In genomic region chr2:72148975-72149555, GRCh38 we compare ENCODE assay signal across 8 cellular contexts. TPM values are rescaled to one million over a fixed set of nuclear protein-coding genes. Genes with fewer than 3 reads are reported as not detected.
DNase-seq lines count a peak whose midpoint lies in the region; ATAC-seq and TF ChIP-seq lines count a peak whose summit lies in the region.

No MANE protein-coding gene starts in this region.

- H3K4me3 ChIP-seq in ectodermal cell (ENCODE audit: insufficient read depth, low read depth, low read length) (peak overlapping the region; percentile 30), mesenchymal stem cell (ENCODE audit: insufficient read depth in 1 of 2, low read depth in 1 of 2, low read length in 2 of 2) (peak overlapping the region; percentile 53 to 87), tibial artery (peak overlapping the region; percentile 52 to 58)

- H4K91ac ChIP-seq in mesenchymal stem cell (ENCODE audit: low read length) = no peak overlapping the region

- H3K9ac ChIP-seq in mesenchymal stem cell (ENCODE audit: low read length) = peak overlapping the region; percentile 73

- H3K4me1 ChIP-seq in ectodermal cell (ENCODE audit: control insufficient read depth, insufficient read depth, low read length) (peaks cover 17% of the 10 kb centered on the region), mesenchymal stem cell (ENCODE audit: control insufficient read depth, insufficient read depth, low read depth, low read length) (peaks cover 42% of the 10 kb centered on the region), tibial artery (peaks cover 0 to 60% (median 56%) of the 10 kb centered on the region in 4 donors)

- H3K18ac ChIP-seq in mesenchymal stem cell (ENCODE audit: low read depth in 1 of 2, low read length in 2 of 2) = peak overlapping the region in 1 of 2 experiments; percentile 61

- H2BK120ac ChIP-seq in mesenchymal stem cell (ENCODE audit: low read depth, low read length) = no peak overlapping the region

- intact Hi-C loops in tibial artery (cut with DNase I; ENCODE audit: low total_unique reads) = loop anchor here (2.0 to 10.0 kb wide), 2 partner anchors 224 to 454 kb away; no protein-coding TSS in a partner anchor

- no peaks in the 10 kb centered on the region for H3K9me3 ChIP-seq in ectodermal cell (ENCODE audit: control insufficient read depth, low read length)
- H3K9me3 ChIP-seq in mesenchymal stem cell (ENCODE audit: control insufficient read depth, low read length) = no peaks in the 10 kb centered on the region
- H3K9me3 ChIP-seq in tibial artery = no peaks in the 10 kb centered on the region

- H4K8ac ChIP-seq in mesenchymal stem cell (ENCODE audit: low read length) = no peak overlapping the region

- no peak overlapping the region for H2BK5ac ChIP-seq in mesenchymal stem cell (ENCODE audit: low read depth, low read length, poor library complexity, severe bottlenecking)

- H2BK12ac ChIP-seq in mesenchymal stem cell (ENCODE audit: low read length in 2 of 2) = no peak overlapping the region

- no peak overlapping the region for H2BK15ac ChIP-seq in mesenchymal stem cell (ENCODE audit: low read depth, poor library complexity, severe bottlenecking)

- H3K27me3 ChIP-seq in ectodermal cell (ENCODE audit: control insufficient read depth, insufficient read depth, low read length, poor library complexity, severe bottlenecking) (peaks cover 74% of the 10 kb centered on the region), mesenchymal stem cell (ENCODE audit: control insufficient read depth in 1 of 2, insufficient read depth in 1 of 2, low read length in 2 of 2) (peaks cover 56 to 80% of the 10 kb centered on the region in 2 experiments), tibial artery (peaks cover 0 to 71% of the 10 kb centered on the region in 2 donors)

- H2AFZ ChIP-seq in mesenchymal stem cell (ENCODE audit: low read depth, low read length) = no peak overlapping the region

- no peak overlapping the region for H2AK5ac ChIP-seq in mesenchymal stem cell (ENCODE audit: low read length, severe bottlenecking)

- no peak for TF ChIP-seq CTCF in tibial artery (IDR thresholded peaks at IDR 0.05)

- 0 to 1% methylated on average over 58 of the region's 58 CpGs for WGBS in ectodermal cell, 2 experiments
- 2% methylated on average over 34 of the region's 58 CpGs for WGBS in mesenchymal stem cell

- H3K4ac ChIP-seq in mesenchymal stem cell (ENCODE audit: low read depth in 1 of 2, low read length in 2 of 2) = no peak overlapping the region

- no peaks in the 10 kb centered on the region for H3K36me3 ChIP-seq in ectodermal cell (ENCODE audit: control insufficient read depth, insufficient read depth, low read length)
- H3K36me3 ChIP-seq in mesenchymal stem cell (ENCODE audit: control insufficient read depth in 1 of 2, insufficient read depth in 2 of 2, low read depth in 1 of 2, low read length in 2 of 2) = no peaks in the 10 kb centered on the region
- H3K36me3 ChIP-seq in tibial artery = no peaks in the 10 kb centered on the region

- peak overlapping the region; percentile 91 for H3K4me2 ChIP-seq in mesenchymal stem cell (ENCODE audit: low read length, poor library complexity, severe bottlenecking)

- DNase-seq in NCI-H748 (lab: John Stamatoyannopoulos, UW; ENCODE audit: unreplicated experiment) (peak; percentile 72), NCI-H748 treated with DMSO at 0.1 percent for 48 hours (lab: John Stamatoyannopoulos, UW) (no peak), mesenchymal stem cell (peak; percentile 26), tibial artery (peak in 1 of 2 donors; percentile 69), NCI-H1092 treated with DMSO at 0.1 percent for 48 hours (lab: John Stamatoyannopoulos, UW) (no peak)

- peak; percentile 10 for ATAC-seq in SK-N-SH treated with all-trans-retinoic acid at 6 μM for 48 hours
- ATAC-seq in GM21737 (IDR thresholded peaks at IDR 0.05; ENCODE audit: unreplicated experiment) = no peak

- H3K23ac ChIP-seq in mesenchymal stem cell (ENCODE audit: low read length in 2 of 2) = peak overlapping the region in 1 of 2 experiments; percentile 54

- H3K14ac ChIP-seq in mesenchymal stem cell (ENCODE audit: low read length in 2 of 2) = peak overlapping the region in 1 of 2 experiments; percentile 19

- no peak overlapping the region for H3K27ac ChIP-seq in ectodermal cell (ENCODE audit: insufficient read depth, low read depth, low read length, poor library complexity, severe bottlenecking)
- H3K27ac ChIP-seq in mesenchymal stem cell (ENCODE audit: low read length, poor library complexity, severe bottlenecking) = no peak overlapping the region
- H3K27ac ChIP-seq in tibial artery = no peak overlapping the region

- H3K79me1 ChIP-seq in mesenchymal stem cell (replicated peaks; ENCODE audit: low read length, poor library complexity, severe bottlenecking) = no peaks in the 10 kb centered on the region

TF ChIP-seq in SK-N-SH treated with all-trans-retinoic acid at 6 μM for 48 hours, 23 proteins besides CTCF, POLR2A, EP300 and RAD21:
- TF ChIP-seq ZNF565 (CRISPR knock-in tag; conservative IDR thresholded peaks at IDR 0.05; ENCODE audit: low read depth) (no peak), ESRRG (CRISPR knock-in tag; IDR thresholded peaks at IDR 0.05) (peak; percentile 72; the same call in 1 of the 2 replicates)
- TF ChIP-seq, protein P1, sequence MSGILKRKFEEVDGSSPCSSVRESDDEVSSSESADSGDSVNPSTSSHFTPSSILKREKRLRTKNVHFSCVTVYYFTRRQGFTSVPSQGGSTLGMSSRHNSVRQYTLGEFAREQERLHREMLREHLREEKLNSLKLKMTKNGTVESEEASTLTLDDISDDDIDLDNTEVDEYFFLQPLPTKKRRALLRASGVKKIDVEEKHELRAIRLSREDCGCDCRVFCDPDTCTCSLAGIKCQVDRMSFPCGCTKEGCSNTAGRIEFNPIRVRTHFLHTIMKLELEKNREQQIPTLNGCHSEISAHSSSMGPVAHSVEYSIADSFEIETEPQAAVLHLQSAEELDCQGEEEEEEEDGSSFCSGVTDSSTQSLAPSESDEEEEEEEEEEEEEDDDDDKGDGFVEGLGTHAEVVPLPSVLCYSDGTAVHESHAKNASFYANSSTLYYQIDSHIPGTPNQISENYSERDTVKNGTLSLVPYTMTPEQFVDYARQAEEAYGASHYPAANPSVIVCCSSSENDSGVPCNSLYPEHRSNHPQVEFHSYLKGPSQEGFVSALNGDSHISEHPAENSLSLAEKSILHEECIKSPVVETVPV (CRISPR knock-in tag; IDR thresholded peaks at IDR 0.05) = peak; percentile 52; the same call in 1 of the 2 replicates

RNA-seq across cellular contexts. Expression of gene CYP26B1, which starts 1.4 kb away (rescaled TPM):
- polyA plus RNA-seq in ectodermal cell (2013, experiment 1 of 4) = 2.0 TPM
- polyA plus RNA-seq in ectodermal cell (2013, experiment 2 of 4) = 1.3 TPM
- 2.3 TPM for polyA plus RNA-seq in ectodermal cell (2013, experiment 3 of 4)
- polyA plus RNA-seq in ectodermal cell (2013, experiment 4 of 4) = 1.7 TPM
- polyA plus RNA-seq in mesenchymal stem cell (2013, experiment 1 of 2) = 0.08 TPM
- 0.10 TPM for polyA plus RNA-seq in mesenchymal stem cell (2013, experiment 2 of 2)

Comparison
In these comparisons a context has a peak if more than half of its experiments do, and no peak if none do; other contexts are left out.
1. DNase-seq: peak in NCI-H748 (single experiment) and mesenchymal stem cell (single experiment); none in NCI-H748 treated with DMSO at 0.1 percent for 48 hours (single experiment) and NCI-H1092 treated with DMSO at 0.1 percent for 48 hours (single experiment).
2. Peak in every context shown above with its lines, with median percentiles within 50 percentile points of each other: H3K4me3 ChIP-seq.